Comparison of ENCODE assay signal across 37 cellular contexts in genomic region chr3:187336322-187336721, GRCh38. TPM values are rescaled to one million over a fixed set of nuclear protein-coding genes. Genes with fewer than 3 reads are reported as not detected.
"Had no signal": no experiment of that assay in that cellular context is flagged by ENCODE, and none has a peak within 500 bp of the region (broad histone marks: within the 10 kb centered on the region; RNA-seq: fewer than 3 reads in every experiment).

No MANE protein-coding gene starts in this region.

- H3K27ac ChIP-seq: adrenal gland, body of pancreas, Peyer's patch, SJSA1 had no signal

- H3K36me3 ChIP-seq: adrenal gland, MG63, Peyer's patch, SJSA1 had no signal

- H3K27me3 ChIP-seq: adrenal gland, body of pancreas, MG63, Peyer's patch, SJSA1 had no signal

- DNase-seq: activated CD4-positive, alpha-beta memory T cell treated with anti-CD3 and anti-CD28 coated beads for 36 hours; activated CD4-positive, alpha-beta T cell treated with anti-CD3 and anti-CD28 coated beads for 4 hours; activated CD4-positive, alpha-beta T cell treated with anti-CD3 and anti-CD28 coated beads, Interleukin-2, amount 50 U/mL, for 1 hour; activated CD8-positive, alpha-beta memory T cell treated with anti-CD3 and anti-CD28 coated beads, Interleukin-2, amount 50 U/mL, for 4 hours; activated gamma-delta T cell treated with Interleukin-2 at 50 U/mL for 16 hours; activated naive CD4-positive, alpha-beta T cell treated with anti-CD3 and anti-CD28 coated beads for 36 hours; activated T-cell treated with anti-CD3 and anti-CD28 coated beads for 4 hours; activated T-cell treated with anti-CD3 and anti-CD28 coated beads, Interleukin-2, amount 50 U/mL, for 4 hours; adrenal gland; body of pancreas; caudate nucleus; Kasumi-1; KG1; MG63; NCI-H1048; NCI-H146; NCI-H187; NCI-H2029 treated with DMSO at 0.1 percent for 48 hours; NCI-H2107; NCI-H2171; NCI-H446; NCI-H510A treated with DMSO at 0.1 percent for 48 hours; NCI-H526 treated with DMSO at 0.1 percent for 48 hours; NCI-H82; NK-92 treated with Interleukin-12 subunit alpha and Interleukin-12 subunit beta, amount 100 ng/mL, for 24 hours; PC-3; Peyer's patch; RPMI8226; SHP77 treated with DMSO at 0.1 percent for 48 hours; SK-N-SH had no signal

- H3K4me3 Mint-ChIP-seq: activated CD4-positive, alpha-beta memory T cell treated with anti-CD3 and anti-CD28 coated beads for 36 hours; activated naive CD4-positive, alpha-beta T cell treated with anti-CD3 and anti-CD28 coated beads for 36 hours; activated T-cell treated with anti-CD3 and anti-CD28 coated beads, Interleukin-2, amount 50 U/mL, for 4 hours; activated T-helper 1 cell treated with anti-CD3 and anti-CD28 coated beads, Interleukin-12 subunit alpha, Interleukin-12 subunit beta, Interleukin-2, Interleukin-4 antibody, amounts not matched to agents 30 ng/mL and 10 ng/mL and 1 ng/mL, durations not matched to agents 14 hours and 24 hours and 36 hours; T-helper 1 cell treated with Interleukin-12 subunit alpha and Interleukin-12 subunit beta and Interleukin-4 antibody, amounts not matched to agents 30 μg/mL and 1 μg/mL, for 36 hours; T-helper 2 cell treated with Interferon-gamma antibody and Interleukin-4, amounts not matched to agents 5 μg/mL and 100 μg/mL, for 36 hours; WTC11 had no signal

- H3K4me1 ChIP-seq: adrenal gland, body of pancreas, Peyer's patch, SJSA1 had no signal

- H3K9me3 Mint-ChIP-seq: activated CD4-positive, alpha-beta memory T cell treated with anti-CD3 and anti-CD28 coated beads for 36 hours; activated naive CD4-positive, alpha-beta T cell treated with anti-CD3 and anti-CD28 coated beads for 36 hours; activated naive CD4-positive, alpha-beta T cell treated with anti-CD3 and anti-CD28 coated beads, Interleukin-2, amount 50 U/mL, for 72 hours; activated T-cell treated with anti-CD3 and anti-CD28 coated beads, Interleukin-2, amount 50 U/mL, for 4 hours; activated T-helper 1 cell treated with anti-CD3 and anti-CD28 coated beads, Interleukin-12 subunit alpha, Interleukin-12 subunit beta, Interleukin-2, Interleukin-4 antibody, amounts not matched to agents 30 ng/mL and 10 ng/mL and 1 ng/mL, durations not matched to agents 14 hours and 24 hours and 36 hours; T-helper 1 cell treated with Interleukin-12 subunit alpha and Interleukin-12 subunit beta and Interleukin-4 antibody, amounts not matched to agents 30 μg/mL and 1 μg/mL, for 36 hours; T-helper 2 cell treated with Interferon-gamma antibody and Interleukin-4, amounts not matched to agents 5 μg/mL and 100 μg/mL, for 36 hours had no signal

- H3K36me3 Mint-ChIP-seq: activated CD4-positive, alpha-beta memory T cell treated with anti-CD3 and anti-CD28 coated beads for 36 hours; activated naive CD4-positive, alpha-beta T cell treated with anti-CD3 and anti-CD28 coated beads, Interleukin-2, amount 50 U/mL, for 72 hours; WTC11 had no signal

- H3K27ac Mint-ChIP-seq: activated CD4-positive, alpha-beta memory T cell treated with anti-CD3 and anti-CD28 coated beads for 36 hours; activated naive CD4-positive, alpha-beta T cell treated with anti-CD3 and anti-CD28 coated beads for 36 hours; activated naive CD4-positive, alpha-beta T cell treated with anti-CD3 and anti-CD28 coated beads, Interleukin-2, amount 50 U/mL, for 72 hours; activated T-helper 1 cell treated with anti-CD3 and anti-CD28 coated beads, Interleukin-12 subunit alpha, Interleukin-12 subunit beta, Interleukin-2, Interleukin-4 antibody, amounts not matched to agents 30 ng/mL and 10 ng/mL and 1 ng/mL, durations not matched to agents 14 hours and 24 hours and 36 hours; T-helper 1 cell treated with Interleukin-12 subunit alpha and Interleukin-12 subunit beta and Interleukin-4 antibody, amounts not matched to agents 30 μg/mL and 1 μg/mL, for 36 hours; T-helper 2 cell treated with Interferon-gamma antibody and Interleukin-4, amounts not matched to agents 5 μg/mL and 100 μg/mL, for 36 hours; WTC11 had no signal

- H3K4me3 ChIP-seq: adrenal gland, body of pancreas, MG63, Peyer's patch, SJSA1 had no signal

- H3K9me3 ChIP-seq: adrenal gland, body of pancreas, MG63, Peyer's patch, SJSA1, SK-N-SH had no signal

- ATAC-seq: activated CD4-positive, CD25-positive, alpha-beta regulatory T cell treated with anti-CD3 and anti-CD28 coated beads, Interleukin-2, amount 50 U/mL, for 24 hours; activated naive CD4-positive, alpha-beta T cell treated with anti-CD3 and anti-CD28 coated beads, Interleukin-2, amount 50 U/mL, for 72 hours; activated T-cell treated with anti-CD3 and anti-CD28 coated beads, Interleukin-2, amount 50 U/mL, for 4 hours; body of pancreas; PC-3; WTC11 had no signal

RNA-seq across cellular contexts. Expression of gene RTP4, which starts 31.9 kb away (rescaled TPM):
- total RNA-seq: WTC11 had no signal

RNA-seq across cellular contexts. Expression of gene MASP1, which starts 44.8 kb away (rescaled TPM):
- total RNA-seq: activated CD4-positive, alpha-beta memory T cell treated with anti-CD3 and anti-CD28 coated beads for 36 hours; activated naive CD4-positive, alpha-beta T cell treated with anti-CD3 and anti-CD28 coated beads for 36 hours; activated naive CD4-positive, alpha-beta T cell treated with anti-CD3 and anti-CD28 coated beads, Interleukin-2, amount 50 U/mL, for 72 hours; activated T-helper 1 cell treated with anti-CD3 and anti-CD28 coated beads, Interleukin-12 subunit alpha, Interleukin-12 subunit beta, Interleukin-2, Interleukin-4 antibody, amounts not matched to agents 30 ng/mL and 10 ng/mL and 1 ng/mL, durations not matched to agents 14 hours and 24 hours and 36 hours had no signal
- polyA plus RNA-seq: SK-N-SH had no signal
